Comparison of ENCODE assay signal across 16 cellular contexts in the genomic region with DNA sequence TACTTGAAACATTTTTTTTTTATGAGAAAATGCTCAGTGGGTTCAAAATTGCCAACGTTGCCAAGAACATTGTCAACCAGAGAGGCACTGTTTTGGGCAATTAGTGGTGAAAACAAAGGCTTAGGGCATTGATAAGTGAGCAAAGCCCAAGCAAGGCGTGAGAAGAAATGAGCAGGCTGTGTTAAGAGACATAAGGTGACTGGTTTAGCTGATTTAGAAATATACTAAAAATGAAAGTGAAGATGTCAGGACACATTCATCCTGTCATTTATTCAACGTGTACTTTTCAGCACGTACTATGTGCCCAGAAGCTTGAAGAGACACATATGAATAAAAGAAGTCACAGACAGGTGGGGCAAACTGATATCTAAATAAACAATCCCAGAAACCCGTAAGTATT. TPM values are rescaled to one million over a fixed set of nuclear protein-coding genes. Genes with fewer than 3 reads are reported as not detected.
DNase-seq lines count a peak whose midpoint lies in the region; ATAC-seq, FAIRE-seq and TF ChIP-seq lines count a peak whose summit lies in the region.
"Had no signal": no experiment of that assay in that cellular context is flagged by ENCODE, and none has a peak within 500 bp of the region (broad histone marks: within the 10 kb centered on the region; RNA-seq: fewer than 3 reads in every experiment).

No MANE protein-coding gene starts in this region.

- no peak for TF ChIP-seq POLR2A in testis (IDR thresholded peaks at IDR 0.05)

- peaks cover 48% of the 10 kb centered on the region for H3K4me1 Mint-ChIP-seq in activated naive CD8-positive, alpha-beta T cell (ENCODE audit: low read depth)
- peaks cover 36% of the 10 kb centered on the region for H3K4me1 Mint-ChIP-seq in activated naive CD8-positive, alpha-beta T cell treated with anti-CD3 and anti-CD28 coated beads for 36 hours
- peaks cover 16 to 42% (median 29%) of the 10 kb centered on the region in 3 donors for H3K4me1 Mint-ChIP-seq in T-cell

- no peaks in the 10 kb centered on the region for H3K36me3 ChIP-seq in testis (ENCODE audit: low read depth, missing control alignments)

- peak; percentile 50 for ATAC-seq in GM21529 (IDR thresholded peaks at IDR 0.05; ENCODE audit: unreplicated experiment)
- ATAC-seq in T-cell (replicated peaks in 1 of 4) = peak in 2 of 4 experiments; percentile 51 to 59
- ATAC-seq in HG02981 (IDR thresholded peaks at IDR 0.05; ENCODE audit: unreplicated experiment) = no peak
- ATAC-seq: activated T-helper 17 cell treated with anti-CD3 and anti-CD28 coated beads, Interleukin-2, amount 50 U/mL, for 72 hours had no signal

- peak overlapping the region; percentile 78 for H3K4me3 Mint-ChIP-seq in activated naive CD8-positive, alpha-beta T cell
- H3K4me3 Mint-ChIP-seq in activated naive CD8-positive, alpha-beta T cell treated with anti-CD3 and anti-CD28 coated beads for 36 hours = no peak overlapping the region
- H3K4me3 Mint-ChIP-seq in T-cell = peak overlapping the region in 2 of 3 donors; percentile 41 to 51
- H3K4me3 Mint-ChIP-seq: activated T-helper 17 cell treated with anti-CD3 and anti-CD28 coated beads, Interleukin-2, amount 50 U/mL, for 72 hours had no signal

- POLR2A ChIA-PET in T-cell (lab: Charles Lee) = interaction anchor here in 1 of 2 donors (0.6 kb wide), 1 partner anchor 16 kb away, joined by 4 read pairs; no protein-coding TSS in a partner anchor

- no peaks in the 10 kb centered on the region for H3K9me3 Mint-ChIP-seq in activated naive CD8-positive, alpha-beta T cell (ENCODE audit: low read depth)
- H3K9me3 Mint-ChIP-seq in activated naive CD8-positive, alpha-beta T cell treated with anti-CD3 and anti-CD28 coated beads for 36 hours = peaks cover 2% of the 10 kb centered on the region
- H3K9me3 Mint-ChIP-seq in T-cell = no peaks in the 10 kb centered on the region
- H3K9me3 Mint-ChIP-seq: activated T-helper 17 cell treated with anti-CD3 and anti-CD28 coated beads, Interleukin-2, amount 50 U/mL, for 72 hours had no signal

- H3K27me3 Mint-ChIP-seq in activated naive CD8-positive, alpha-beta T cell = no peaks in the 10 kb centered on the region
- H3K27me3 Mint-ChIP-seq in activated naive CD8-positive, alpha-beta T cell treated with anti-CD3 and anti-CD28 coated beads for 36 hours = no peaks in the 10 kb centered on the region
- no peaks in the 10 kb centered on the region for H3K27me3 Mint-ChIP-seq in T-cell
- H3K27me3 Mint-ChIP-seq: activated T-helper 17 cell treated with anti-CD3 and anti-CD28 coated beads, Interleukin-2, amount 50 U/mL, for 72 hours had no signal

- 69 to 87% methylated on average over 5 of the region's 5 CpGs for WGBS in testis, 2 donors

- CTCF ChIA-PET in T-cell (lab: Charles Lee) = interaction anchor here in 1 of 2 donors (0.6 kb wide), 1 partner anchor 39 kb away, joined by 3 read pairs; no protein-coding TSS in a partner anchor

- H3K4me1 ChIP-seq in testis = no peaks in the 10 kb centered on the region

- FAIRE-seq in frontal cortex (lab: Jason Lieb, UNC) = no peak
- FAIRE-seq: astrocyte, colon, D721Med had no signal

- H3K27me3 ChIP-seq in testis = no peaks in the 10 kb centered on the region

- H3K27ac ChIP-seq in testis = no peak overlapping the region
- H3K27ac ChIP-seq: epithelial cell of prostate had no signal

- peaks cover 7% of the 10 kb centered on the region for H3K36me3 Mint-ChIP-seq in activated naive CD8-positive, alpha-beta T cell
- peaks cover 16% of the 10 kb centered on the region for H3K36me3 Mint-ChIP-seq in activated naive CD8-positive, alpha-beta T cell treated with anti-CD3 and anti-CD28 coated beads for 36 hours
- H3K36me3 Mint-ChIP-seq in T-cell = peaks cover 3% of the 10 kb centered on the region

- no peak for TF ChIP-seq CTCF in testis (IDR thresholded peaks at IDR 0.05)

- peak overlapping the region; percentile 97 for H3K27ac Mint-ChIP-seq in activated naive CD8-positive, alpha-beta T cell
- no peak overlapping the region for H3K27ac Mint-ChIP-seq in activated naive CD8-positive, alpha-beta T cell treated with anti-CD3 and anti-CD28 coated beads for 36 hours
- H3K27ac Mint-ChIP-seq in T-cell = peak overlapping the region in 1 of 2 donors; percentile 88
- H3K27ac Mint-ChIP-seq: activated T-helper 17 cell treated with anti-CD3 and anti-CD28 coated beads, Interleukin-2, amount 50 U/mL, for 72 hours had no signal

- H3K9me3 ChIP-seq in testis = no peaks in the 10 kb centered on the region

- H3K4me3 ChIP-seq in testis = no peak overlapping the region
- H3K4me3 ChIP-seq: lung had no signal

- DNase-seq in activated naive CD8-positive, alpha-beta T cell treated with anti-CD3 and anti-CD28 coated beads for 36 hours = no peak
- DNase-seq in T-cell (no peak), frontal cortex (ENCODE audit: low spot score in 2 of 2) (no peak), GDM1 (lab: John Stamatoyannopoulos, UW) (no peak), testis (no peak)
- DNase-seq: H7 had no signal

- intact Hi-C loops in testis (cut with DNase I; ENCODE audit: low total_unique reads) = no loop called here

RNA-seq across cellular contexts. Expression of a gene that starts 31.9 kb away (rescaled TPM):
- 1 to 10 TPM; 5.3 to 7.1 TPM for total RNA-seq in activated naive CD8-positive, alpha-beta T cell treated with anti-CD3 and anti-CD28 coated beads for 36 hours
- total RNA-seq in T-cell = 10 to 100 TPM; 13.0 to 78.5 (median 27.5) TPM
- 3.7 TPM for total RNA-seq in frontal cortex
- total RNA-seq in testis = 1 to 10 TPM; 1.7 to 4.6 TPM
- polyA plus RNA-seq in testis (ENCODE audit: insufficient read depth, low read depth, low replicate concordance) = 3.8 TPM
- total RNA-seq: astrocyte, pulmonary artery endothelial cell had no signal
